15 cellular contexts compared by ENCODE assay signal in genomic region chr7:137685439-137686164, GRCh38.
"Had no signal": no experiment of that assay in that cellular context is flagged by ENCODE, and none has a peak within 500 bp of the region (broad histone marks: within the 10 kb centered on the region; RNA-seq: fewer than 3 reads in every experiment).

No MANE protein-coding gene starts in this region.

- H3K4me1 Mint-ChIP-seq: activated CD4-positive, alpha-beta memory T cell treated with anti-CD3 and anti-CD28 coated beads, Interleukin-2, amount 10 ng/mL, durations not matched to agents 7 days and 5 days; stimulated activated effector memory CD8-positive, alpha-beta T cell treated with anti-CD3 and anti-CD28 coated beads, Interleukin-12 subunit alpha, Interleukin-12 subunit beta, amount 100 ng/mL, for 72 hours had no signal

- H3K4me3 ChIP-seq: adrenal gland, esophagus squamous epithelium, neural progenitor cell, ovary, uterus had no signal

- H3K9me3 Mint-ChIP-seq: activated CD4-positive, alpha-beta memory T cell treated with anti-CD3 and anti-CD28 coated beads, Interleukin-2, amount 10 ng/mL, durations not matched to agents 7 days and 5 days; activated T-cell treated with anti-CD3 and anti-CD28 coated beads, Interleukin-2, amount 50 U/mL, for 4 hours; neural progenitor cell; stimulated activated effector memory CD8-positive, alpha-beta T cell treated with anti-CD3 and anti-CD28 coated beads, Interleukin-12 subunit alpha, Interleukin-12 subunit beta, amount 100 ng/mL, for 72 hours; T-helper 1 cell treated with Interleukin-12 subunit alpha and Interleukin-12 subunit beta and Interleukin-4 antibody, amounts not matched to agents 30 μg/mL and 1 μg/mL, for 36 hours had no signal

- H3K27me3 ChIP-seq: adrenal gland, esophagus squamous epithelium, foreskin keratinocyte, neural progenitor cell, ovary, uterus had no signal

- DNase-seq: activated CD4-positive, alpha-beta memory T cell treated with anti-CD3 and anti-CD28 coated beads, Interleukin-2, amount 10 ng/mL, durations not matched to agents 7 days and 5 days; activated CD4-positive, alpha-beta T cell treated with anti-CD3 and anti-CD28 coated beads for 4 hours; activated effector memory CD4-positive, alpha-beta T cell treated with Interleukin-2 at 50 U/mL for 16 hours; activated naive CD4-positive, alpha-beta T cell treated with anti-CD3 and anti-CD28 coated beads, Interleukin-2, amount 50 U/mL, for 16 hours; activated T-cell treated with anti-CD3 and anti-CD28 coated beads, Interleukin-2, amount 50 U/mL, for 4 hours; effector CD8-positive, alpha-beta T cell; esophagus squamous epithelium; foreskin keratinocyte; mesendoderm; ovary had no signal

- ATAC-seq: activated T-cell treated with anti-CD3 and anti-CD28 coated beads, Interleukin-2, amount 50 U/mL, for 4 hours; foreskin keratinocyte had no signal

- H3K27ac Mint-ChIP-seq: activated CD4-positive, alpha-beta memory T cell treated with anti-CD3 and anti-CD28 coated beads, Interleukin-2, amount 10 ng/mL, durations not matched to agents 7 days and 5 days; neural progenitor cell; stimulated activated effector memory CD8-positive, alpha-beta T cell treated with anti-CD3 and anti-CD28 coated beads, Interleukin-12 subunit alpha, Interleukin-12 subunit beta, amount 100 ng/mL, for 72 hours; T-helper 1 cell treated with Interleukin-12 subunit alpha and Interleukin-12 subunit beta and Interleukin-4 antibody, amounts not matched to agents 30 μg/mL and 1 μg/mL, for 36 hours had no signal

- H3K36me3 Mint-ChIP-seq: neural progenitor cell; stimulated activated effector memory CD8-positive, alpha-beta T cell treated with anti-CD3 and anti-CD28 coated beads, Interleukin-12 subunit alpha, Interleukin-12 subunit beta, amount 100 ng/mL, for 72 hours had no signal

- H3K27ac ChIP-seq: adrenal gland, esophagus squamous epithelium, foreskin keratinocyte, neural progenitor cell, ovary had no signal

- H3K4me3 Mint-ChIP-seq: activated CD4-positive, alpha-beta memory T cell treated with anti-CD3 and anti-CD28 coated beads, Interleukin-2, amount 10 ng/mL, durations not matched to agents 7 days and 5 days; activated T-cell treated with anti-CD3 and anti-CD28 coated beads, Interleukin-2, amount 50 U/mL, for 4 hours; neural progenitor cell; stimulated activated effector memory CD8-positive, alpha-beta T cell treated with anti-CD3 and anti-CD28 coated beads, Interleukin-12 subunit alpha, Interleukin-12 subunit beta, amount 100 ng/mL, for 72 hours; T-helper 1 cell treated with Interleukin-12 subunit alpha and Interleukin-12 subunit beta and Interleukin-4 antibody, amounts not matched to agents 30 μg/mL and 1 μg/mL, for 36 hours had no signal
